In genomic region chrX:153931748-153932147, GRCh38 we compare ENCODE assay signal across 1 cellular context.
TF ChIP-seq lines count a peak whose summit lies in the region.

No MANE protein-coding gene starts in this region.

TF ChIP-seq in K562, 482 proteins besides CTCF, POLR2A, EP300 and RAD21:
- TF ChIP-seq RBM15 (IDR thresholded peaks at IDR 0.05; ENCODE audit: insufficient read depth, low read length) (no peak), MLLT1 (IDR thresholded peaks at IDR 0.05) (no peak), KAT7 (CRISPR knock-in tag; IDR thresholded peaks at IDR 0.05; ENCODE audit: borderline replicate concordance) (no peak), RBFOX2 (IDR thresholded peaks at IDR 0.05; ENCODE audit: low read depth, low read length) (peak; percentile 31; the same call in 1 of the 2 replicates)
